ENCODE assay signal across 8 cellular contexts in genomic region chr17:81396722-81397313, GRCh38. TPM values are rescaled to one million over a fixed set of nuclear protein-coding genes. Genes with fewer than 3 reads are reported as not detected.
DNase-seq lines count a peak whose midpoint lies in the region; ATAC-seq and TF ChIP-seq lines count a peak whose summit lies in the region.

No MANE protein-coding gene starts in this region.

- WGBS in lung, 2 donors: 0 to 1% methylated on average over 54 to 61 of the region's 61 CpGs
- WGBS in transverse colon (ENCODE audit: low coverage in 1 of 2), 2 donors: 6% methylated on average over 59 of the region's 61 CpGs; no CpG with 5 or more reads in 1 of the 2 donors

- H3K9ac ChIP-seq in SK-N-MC (ENCODE audit: insufficient read length) (peak overlapping the region; percentile 99), colonic mucosa (ENCODE audit: low read depth in 2 of 2, low read length in 2 of 2) (peak overlapping the region; percentile 86 to 93)

- H3K4me3 ChIP-seq in AG09309 (ENCODE audit: control insufficient read depth, low read depth, low read length) (peak overlapping the region; percentile 55), HL-60 (replicated peaks; ENCODE audit: insufficient read depth, low read length) (peak overlapping the region; percentile 62), SK-N-MC (peak overlapping the region; percentile 89), colonic mucosa (peak overlapping the region; percentile 47), lung (peak overlapping the region; percentile 76), transverse colon (peak overlapping the region; percentile 54 to 85 (median 70))

- TF ChIP-seq CTCF in AG09309 (IDR thresholded peaks at IDR 0.05; ENCODE audit: control insufficient read depth, insufficient read depth, low read depth, low read length, missing control alignments): no peak
- no peak for TF ChIP-seq CTCF in HL-60 (IDR thresholded peaks at IDR 0.05; ENCODE audit: insufficient read depth, low read length)
- TF ChIP-seq CTCF in colonic mucosa (IDR thresholded peaks at IDR 0.05): no peak
- no peak for TF ChIP-seq CTCF in lung (IDR thresholded peaks at IDR 0.05; ENCODE audit: control extremely low read depth, extremely low read depth)
- no peak for TF ChIP-seq CTCF in transverse colon (IDR thresholded peaks at IDR 0.05)

- intact Hi-C loops in colonic mucosa (cut with DNase I) (no loop called here), transverse colon (cut with DNase I; ENCODE audit: low total_unique reads) (loop anchor here (10.0 kb wide), 1 partner anchor 102 kb away; the partner anchor contains the start of gene SLC38A10)

- no peak for TF ChIP-seq EP300 in transverse colon (IDR thresholded peaks at IDR 0.05; ENCODE audit: low read depth)

- in situ Hi-C loops in transverse colon (cut with MboI; ENCODE audit: low pct_ligation_motif_present in 1 of 4, low pct_unique_long_range_greater_than_20kb in 1 of 4, low sequenced_read_pairs in 3 of 4): loop anchor here in 2 of 4 donors (10.0 to 25.0 kb wide), 3 partner anchors 62 to 110 kb away; partner anchors contain the start of gene SLC38A10 (in 1 of the 2)

- H3K27me3 ChIP-seq in HL-60 (ENCODE audit: insufficient read depth, poor library complexity, severe bottlenecking) (no peaks in the 10 kb centered on the region), colonic mucosa (no peaks in the 10 kb centered on the region), lung (ENCODE audit: control insufficient read depth, insufficient read depth) (no peaks in the 10 kb centered on the region), transverse colon (peaks cover 13% of the 10 kb centered on the region)

- H3K4me1 ChIP-seq in colonic mucosa (peaks cover 25% of the 10 kb centered on the region), lung (ENCODE audit: control insufficient read depth in 2 of 2, insufficient read depth in 2 of 2, low read length in 2 of 2) (peaks cover 6 to 9% of the 10 kb centered on the region in 2 donors), transverse colon (peaks cover 18 to 50% (median 41%) of the 10 kb centered on the region in 4 donors)

- H3K27ac ChIP-seq in HL-60 (replicated peaks): peak overlapping the region; percentile 95
- H3K27ac ChIP-seq in SK-N-MC: peak overlapping the region; percentile 98
- peak overlapping the region; percentile 76 for H3K27ac ChIP-seq in colonic mucosa
- H3K27ac ChIP-seq in lung (ENCODE audit: low read depth in 1 of 2, low read length in 1 of 2): peak overlapping the region; percentile 95 to 97
- peak overlapping the region; percentile 95 to 99 (median 98) for H3K27ac ChIP-seq in transverse colon

- H3K36me3 ChIP-seq in SK-N-MC (ENCODE audit: insufficient read depth, low read length) (peaks cover 13% of the 10 kb centered on the region), colonic mucosa (no peaks in the 10 kb centered on the region), lung (ENCODE audit: control insufficient read depth in 2 of 2, insufficient read depth in 2 of 2, low read length in 2 of 2) (no peaks in the 10 kb centered on the region), transverse colon (no peaks in the 10 kb centered on the region)

- ATAC-seq in lung (ENCODE audit: insufficient read depth, low FRiP score) (no peak), HG03432 (IDR thresholded peaks at IDR 0.05; ENCODE audit: unreplicated experiment) (no peak)

- DNase-seq in AG09309 (ENCODE audit: low read depth): no peak
- peak in 1 of 2 experiments; percentile 56 for DNase-seq in HL-60 (ENCODE audit: low read depth in 1 of 2, low spot score in 1 of 2)
- no peak for DNase-seq in SK-N-MC (ENCODE audit: low read depth, low spot score)
- peak; percentile 60 for DNase-seq in colonic mucosa
- no peak for DNase-seq in lung (ENCODE audit: low spot score)
- no peak for DNase-seq in transverse colon
- no peak for DNase-seq in cortex of kidney (lab: John Stamatoyannopoulos, UW)

- H3K9me3 ChIP-seq in SK-N-MC (ENCODE audit: low read depth, low read length) (no peaks in the 10 kb centered on the region), colonic mucosa (no peaks in the 10 kb centered on the region), lung (ENCODE audit: control insufficient read depth in 2 of 2, insufficient read depth in 1 of 2, low read length in 1 of 2) (no peaks in the 10 kb centered on the region), transverse colon (no peaks in the 10 kb centered on the region)

- TF ChIP-seq POLR2A in transverse colon (IDR thresholded peaks at IDR 0.05): peak; percentile 18

RNA-seq across cellular contexts. Expression of gene BAHCC1, which starts 1.6 kb away (rescaled TPM):
- total RNA-seq in colonic mucosa (10 to 100 TPM; 12.5 to 26.3 TPM), lung (10 to 100 TPM; 24.4 to 24.9 TPM), transverse colon (100 to 1,000 TPM in 1 of 4 donors, 10 to 100 TPM in 2, 1 to 10 TPM in 1; 8.7 to 133 (median 12.4) TPM)
- 10 to 100 TPM in 1 of 2 donors, 1 to 10 TPM in 1; 7.6 to 10.5 TPM for polyA plus RNA-seq in lung
